10 cellular contexts compared by ENCODE assay signal in genomic region chr1:201137579-201138310, GRCh38. TPM values are rescaled to one million over a fixed set of nuclear protein-coding genes. Genes with fewer than 3 reads are reported as not detected.
DNase-seq lines count a peak whose midpoint lies in the region; ATAC-seq, FAIRE-seq and TF ChIP-seq lines count a peak whose summit lies in the region.
"Had no signal": no experiment of that assay in that cellular context is flagged by ENCODE, and none has a peak within 500 bp of the region (broad histone marks: within the 10 kb centered on the region; RNA-seq: fewer than 3 reads in every experiment).

No MANE protein-coding gene starts in this region.

- no peak overlapping the region for H2AFZ ChIP-seq in keratinocyte (ENCODE audit: control insufficient read depth, low read length)

- dilution Hi-C loops in keratinocyte (cut with MboI; ENCODE audit: extremely low pct_ligation_motif_present, low sequenced_read_pairs): no loop called here

- H3K79me2 ChIP-seq in keratinocyte (ENCODE audit: control insufficient read depth, insufficient read depth, low read length): no peaks in the 10 kb centered on the region

- H3K27ac ChIP-seq in keratinocyte (ENCODE audit: control insufficient read depth, insufficient read depth, low read length) (no peak overlapping the region), stomach (peak overlapping the region; percentile 40 to 81 (median 74)), right lobe of liver (no peak overlapping the region)

- no peak for TF ChIP-seq EP300 in stomach (IDR thresholded peaks at IDR 0.05)

- H3K9me1 ChIP-seq in keratinocyte (ENCODE audit: control insufficient read depth, extremely low read depth, insufficient read depth, low read length): no peaks in the 10 kb centered on the region

- FAIRE-seq in H54 (lab: Jason Lieb, UNC) (peak; percentile 61), bronchial epithelial cell (lab: Jason Lieb, UNC) (no peak), keratinocyte (lab: Jason Lieb, UNC) (peak; percentile 48), GM12892 (lab: Jason Lieb, UNC) (no peak)

- WGBS in stomach, 5 donors: 41 to 53% (median 51%) methylated on average over 6 of the region's 6 CpGs
- 100% methylated on average over 1 of the region's 6 CpGs for WGBS in right lobe of liver (ENCODE audit: insufficient coverage, low coverage, low lambda C conversion rate, missing lambda C conversion rate)

- no peak for ATAC-seq in right lobe of liver

- no peaks in the 10 kb centered on the region for H3K9me3 ChIP-seq in keratinocyte (ENCODE audit: control insufficient read depth, low read depth, low read length)
- H3K9me3 ChIP-seq in stomach: no peaks in the 10 kb centered on the region
- H3K9me3 ChIP-seq in right lobe of liver: no peaks in the 10 kb centered on the region

- H3K27me3 ChIP-seq in bronchial epithelial cell (ENCODE audit: control insufficient read depth, insufficient read depth, low read length) (no peaks in the 10 kb centered on the region), keratinocyte (ENCODE audit: control insufficient read depth, extremely low read depth, insufficient read depth, low read length) (no peaks in the 10 kb centered on the region), stomach (no peaks in the 10 kb centered on the region), right lobe of liver (no peaks in the 10 kb centered on the region)

- H3K9ac ChIP-seq in keratinocyte (ENCODE audit: control insufficient read depth, extremely low read depth, insufficient read depth, low read length): no peak overlapping the region

- H3K4me1 ChIP-seq in keratinocyte (ENCODE audit: control insufficient read depth, extremely low read depth, insufficient read depth, low read length) (peaks cover 4% of the 10 kb centered on the region), stomach (peaks cover 15 to 29% (median 22%) of the 10 kb centered on the region in 4 donors), right lobe of liver (no peaks in the 10 kb centered on the region)

- H4K20me1 ChIP-seq in keratinocyte (ENCODE audit: control insufficient read depth, extremely low read depth, insufficient read depth, low read length): no peaks in the 10 kb centered on the region

- DNase-seq in H54 (ENCODE audit: insufficient read length, low spot score) (peak; percentile 78), bronchial epithelial cell (ENCODE audit: low read depth) (peak; percentile 32), keratinocyte (ENCODE audit: low read depth, low spot score) (no peak), stomach (peak; percentile 75), NCI-H146 (lab: John Stamatoyannopoulos, UW) (no peak), NOMO-1 treated with dmso at 0.1 percent for 144 hours (lab: John Stamatoyannopoulos, UW; ENCODE audit: unreplicated experiment) (no peak), GM12892 (ENCODE audit: insufficient read length) (no peak), right lobe of liver (no peak)
- DNase-seq: activated CD4-positive, alpha-beta T cell treated with anti-CD3 and anti-CD28 coated beads, Interleukin-2, amount 10 ng/mL, durations not matched to agents 24 days and 14 days; effector CD4-positive, alpha-beta T cell had no signal

- intact Hi-C loops in stomach (cut with DNase I; ENCODE audit: low total_unique reads): no loop called here
- intact Hi-C loops in right lobe of liver (cut with DNase I): no loop called here

- H3K36me3 ChIP-seq in bronchial epithelial cell (ENCODE audit: control insufficient read depth, insufficient read depth, low read length): peaks cover 14% of the 10 kb centered on the region
- peaks cover 6 to 13% of the 10 kb centered on the region in 2 experiments for H3K36me3 ChIP-seq in keratinocyte (ENCODE audit: control insufficient read depth in 2 of 2, extremely low read depth in 1 of 2, insufficient read depth in 2 of 2, low read length in 2 of 2)
- H3K36me3 ChIP-seq in stomach: peaks cover 28 to 76% (median 69%) of the 10 kb centered on the region in 4 donors
- peaks cover 0 to 5% (median 2%) of the 10 kb centered on the region in 4 donors for H3K36me3 ChIP-seq in right lobe of liver

- TF ChIP-seq POLR2A in H54 (IDR thresholded peaks at IDR 0.05; ENCODE audit: low read depth, low read length): no peak
- no peak for TF ChIP-seq POLR2A in stomach (IDR thresholded peaks at IDR 0.05)
- TF ChIP-seq POLR2A in GM12892 (IDR thresholded peaks at IDR 0.05; ENCODE audit: low read depth, low read length): no peak
- no peak for TF ChIP-seq POLR2A in right lobe of liver (IDR thresholded peaks at IDR 0.05)

- no peak for TF ChIP-seq CTCF in bronchial epithelial cell (IDR thresholded peaks at IDR 0.05; ENCODE audit: insufficient read depth, low read length, severe bottlenecking)
- no peak for TF ChIP-seq CTCF in keratinocyte (optimal IDR thresholded peaks at IDR 0.05 in 1 of 3, IDR thresholded peaks at IDR 0.05 in 1 of 3, conservative IDR thresholded peaks at IDR 0.05 in 1 of 3; ENCODE audit: extremely low read depth in 1 of 3, insufficient read depth in 2 of 3, low read length in 3 of 3)
- no peak for TF ChIP-seq CTCF in stomach (IDR thresholded peaks at IDR 0.05)
- no peak for TF ChIP-seq CTCF in right lobe of liver (IDR thresholded peaks at IDR 0.05)

- no peak overlapping the region for H3K4me2 ChIP-seq in keratinocyte (ENCODE audit: control insufficient read depth, extremely low read depth, insufficient read depth, low read depth, low read length)

- H3K4me3 ChIP-seq in bronchial epithelial cell (ENCODE audit: low read depth, low read length): no peak overlapping the region
- no peak overlapping the region for H3K4me3 ChIP-seq in keratinocyte (ENCODE audit: control insufficient read depth in 2 of 3, extremely low read depth in 1 of 3, insufficient read depth in 2 of 3, low read depth in 1 of 3, low read length in 3 of 3)
- no peak overlapping the region for H3K4me3 ChIP-seq in stomach
- no peak overlapping the region for H3K4me3 ChIP-seq in right lobe of liver

RNA-seq across cellular contexts. Expression of gene ASCL5, which starts 10.8 kb away (rescaled TPM):
- under 0.01 and 0.13 TPM in 2 replicates for total RNA-seq in bronchial epithelial cell
- not detected in 3 replicates for polyA plus RNA-seq in keratinocyte
- polyA plus RNA-seq in keratinocyte (2011; ENCODE audit: low read depth): 0.19 TPM
- polyA plus RNA-seq in keratinocyte (2011; cell fraction: cytosol; rRNA removed): 0.04 TPM in 1 of 2 replicates, not detected in the other
- polyA plus RNA-seq in keratinocyte (2011; cell fraction: nucleus; rRNA removed): not detected in 2 replicates
- polyA plus RNA-seq in keratinocyte (2012; ENCODE audit: low replicate concordance): 0.07 TPM in 1 of 2 replicates, not detected in the other
- polyA minus RNA-seq in keratinocyte: not detected in 3 replicates
- not detected for polyA minus RNA-seq in keratinocyte (2011; cell fraction: cytosol; rRNA and poly(A)+ RNA removed)
- polyA minus RNA-seq in keratinocyte (2011; cell fraction: nucleus; rRNA and poly(A)+ RNA removed): not detected in 2 replicates
- total RNA-seq in stomach: under 1 TPM in 1 of 5 donors, not detected in 4; 0.18 TPM
- under 1 TPM in 2 of 3 donors, not detected in 1; 0.10 to 0.19 TPM for polyA plus RNA-seq in stomach
- polyA plus RNA-seq in GM12892 (2012; ENCODE audit: missing spikeins): not detected
- total RNA-seq in right lobe of liver: not detected
- total RNA-seq: activated CD4-positive, alpha-beta T cell treated with anti-CD3 and anti-CD28 coated beads, Interleukin-2, amount 10 ng/mL, durations not matched to agents 24 days and 14 days had no signal

RNA-seq across cellular contexts. Expression of gene TMEM9, which starts 16.5 kb away (rescaled TPM):
- total RNA-seq in bronchial epithelial cell (66.9 and 104 TPM in 2 replicates), stomach (10 to 100 TPM; 21.7 to 51.8 (median 47.8) TPM), right lobe of liver (10 to 100 TPM; 27.0 to 47.4 (median 35.6) TPM)
- polyA plus RNA-seq in keratinocyte (56.0 to 106 TPM (median 59.8 TPM) in 3 replicates), stomach (10 to 100 TPM; 22.0 to 53.8 (median 48.1) TPM)
- 16.1 TPM for polyA plus RNA-seq in keratinocyte (2011; ENCODE audit: low read depth)
- polyA plus RNA-seq in keratinocyte (2011; cell fraction: cytosol; rRNA removed): 54.3 and 55.6 TPM in 2 replicates
- 64.9 and 85.3 TPM in 2 replicates for polyA plus RNA-seq in keratinocyte (2011; cell fraction: nucleus; rRNA removed)
- polyA plus RNA-seq in keratinocyte (2012; ENCODE audit: low replicate concordance): 26.5 and 49.8 TPM in 2 replicates
- polyA minus RNA-seq in keratinocyte: 77.3 to 171 TPM (median 109 TPM) in 3 replicates
- 36.3 TPM for polyA minus RNA-seq in keratinocyte (2011; cell fraction: cytosol; rRNA and poly(A)+ RNA removed)
- polyA minus RNA-seq in keratinocyte (2011; cell fraction: nucleus; rRNA and poly(A)+ RNA removed): 25.4 and 26.7 TPM in 2 replicates
- polyA plus RNA-seq in GM12892 (2012; ENCODE audit: missing spikeins): 31.1 TPM

RNA-seq across cellular contexts. Expression of gene CACNA1S, which starts 25.5 kb away (rescaled TPM):
- total RNA-seq in bronchial epithelial cell: not detected in 2 replicates
- not detected in 3 replicates for polyA plus RNA-seq in keratinocyte
- not detected for polyA plus RNA-seq in keratinocyte (2011; ENCODE audit: low read depth)
- not detected in 2 replicates for polyA plus RNA-seq in keratinocyte (2011; cell fraction: cytosol; rRNA removed)
- polyA plus RNA-seq in keratinocyte (2011; cell fraction: nucleus; rRNA removed): not detected in 2 replicates
- not detected in 2 replicates for polyA plus RNA-seq in keratinocyte (2012; ENCODE audit: low replicate concordance)
- polyA minus RNA-seq in keratinocyte: not detected in 3 replicates
- not detected for polyA minus RNA-seq in keratinocyte (2011; cell fraction: cytosol; rRNA and poly(A)+ RNA removed)
- polyA minus RNA-seq in keratinocyte (2011; cell fraction: nucleus; rRNA and poly(A)+ RNA removed): not detected in 2 replicates
- total RNA-seq in stomach: under 1 TPM in 2 of 5 donors, not detected in 3; under 0.01 to 0.18 TPM
- polyA plus RNA-seq in stomach: not detected
- polyA plus RNA-seq in GM12892 (2012; ENCODE audit: missing spikeins): not detected
- under 1 TPM in 1 of 6 experiments, not detected in 5; 0.12 TPM for total RNA-seq in right lobe of liver
- total RNA-seq: activated CD4-positive, alpha-beta T cell treated with anti-CD3 and anti-CD28 coated beads, Interleukin-2, amount 10 ng/mL, durations not matched to agents 24 days and 14 days had no signal

RNA-seq across cellular contexts. Expression of gene IGFN1, which starts 52.9 kb away (rescaled TPM):
- total RNA-seq in bronchial epithelial cell (under 0.01 and 0.26 TPM in 2 replicates), stomach (under 1 TPM in 2 of 5 donors, not detected in 3; under 0.01 to 0.55 TPM), right lobe of liver (under 1 TPM in 3 of 6 experiments, not detected in 3; 0.02 to 0.18 (median 0.12) TPM)
- polyA plus RNA-seq in keratinocyte (not detected in 3 replicates), stomach (under 1 TPM; under 0.01 to 0.15 (median 0.05) TPM)
- polyA plus RNA-seq in keratinocyte (2011; ENCODE audit: low read depth): 0.19 TPM
- polyA plus RNA-seq in keratinocyte (2011; cell fraction: cytosol; rRNA removed): not detected in 2 replicates
- 0.07 and 0.10 TPM in 2 replicates for polyA plus RNA-seq in keratinocyte (2011; cell fraction: nucleus; rRNA removed)
- 0.06 and 0.24 TPM in 2 replicates for polyA plus RNA-seq in keratinocyte (2012; ENCODE audit: low replicate concordance)
- 0.07 to 0.10 TPM in 2 of 3 replicates, not detected in the other for polyA minus RNA-seq in keratinocyte
- polyA minus RNA-seq in keratinocyte (2011; cell fraction: cytosol; rRNA and poly(A)+ RNA removed): not detected
- polyA minus RNA-seq in keratinocyte (2011; cell fraction: nucleus; rRNA and poly(A)+ RNA removed): 0.23 TPM in 1 of 2 replicates, not detected in the other
- 0.04 TPM for polyA plus RNA-seq in GM12892 (2012; ENCODE audit: missing spikeins)
- total RNA-seq: activated CD4-positive, alpha-beta T cell treated with anti-CD3 and anti-CD28 coated beads, Interleukin-2, amount 10 ng/mL, durations not matched to agents 24 days and 14 days had no signal

Comparison
In these comparisons a context has a peak if more than half of its experiments do, and no peak if none do; other contexts are left out.
1. DNase-seq: peak in H54 (single experiment), bronchial epithelial cell (single experiment) and stomach (single experiment); none in keratinocyte (single experiment), NCI-H146 (single experiment), NOMO-1 treated with dmso at 0.1 percent for 144 hours (single experiment), GM12892 (single experiment) and right lobe of liver (0 of 3).
2. H3K27ac ChIP-seq: peak in stomach (5 of 5); none in keratinocyte (single experiment) and right lobe of liver (0 of 3).